1 cellular context compared by ENCODE assay signal in genomic region chr20:10185741-10186558, GRCh38.
TF ChIP-seq lines count a peak whose summit lies in the region.

No MANE protein-coding gene starts in this region.

TF ChIP-seq in HepG2, 621 proteins besides CTCF, POLR2A, EP300 and RAD21 (continued from another document and continues in another):
- TF ChIP-seq ZBTB33 (CRISPR knock-in tag; IDR thresholded peaks at IDR 0.05): no peak
- TF ChIP-seq ZBTB44 (CRISPR knock-in tag; IDR thresholded peaks at IDR 0.05): no peak
- TF ChIP-seq SIX4 (CRISPR knock-in tag; IDR thresholded peaks at IDR 0.05): no peak
- TF ChIP-seq HMG20A (CRISPR knock-in tag; IDR thresholded peaks at IDR 0.05; ENCODE audit: borderline replicate concordance): peak; percentile 47; the same call in 1 of the 2 replicates
- TF ChIP-seq ZNF235 (CRISPR knock-in tag; IDR thresholded peaks at IDR 0.05; ENCODE audit: borderline replicate concordance): no peak
- no peak for TF ChIP-seq ZNF761 (CRISPR knock-in tag; conservative IDR thresholded peaks at IDR 0.05)
- no peak for TF ChIP-seq KDM1A (CRISPR knock-in tag; IDR thresholded peaks at IDR 0.05)
- TF ChIP-seq MYNN (CRISPR knock-in tag; IDR thresholded peaks at IDR 0.05; ENCODE audit: low read depth): no peak
- TF ChIP-seq ZSCAN22 (CRISPR knock-in tag; IDR thresholded peaks at IDR 0.05): no peak
- no peak for TF ChIP-seq MAFF (IDR thresholded peaks at IDR 0.05; ENCODE audit: low read depth, low read length)
- TF ChIP-seq ZNF3 (CRISPR knock-in tag; IDR thresholded peaks at IDR 0.05): no peak
- TF ChIP-seq GABPA (IDR thresholded peaks at IDR 0.05; ENCODE audit: low read depth, low read length): no peak
- no peak for TF ChIP-seq GABPA (CRISPR knock-in tag; IDR thresholded peaks at IDR 0.05; ENCODE audit: low read depth)
- TF ChIP-seq FOXA3 (CRISPR knock-in tag; IDR thresholded peaks at IDR 0.05): peak; percentile 80
- TF ChIP-seq ZNF276 (CRISPR knock-in tag; IDR thresholded peaks at IDR 0.05; ENCODE audit: low read depth): no peak
- TF ChIP-seq JUND (CRISPR knock-in tag; IDR thresholded peaks at IDR 0.05): no peak
- no peak for TF ChIP-seq GABPB1 (CRISPR knock-in tag; IDR thresholded peaks at IDR 0.05)
- no peak for TF ChIP-seq IKZF5 (CRISPR knock-in tag; IDR thresholded peaks at IDR 0.05)
- no peak for TF ChIP-seq PCBP1 (IDR thresholded peaks at IDR 0.05; ENCODE audit: borderline replicate concordance, low read depth, low read length)
- TF ChIP-seq NR2F1 (CRISPR knock-in tag; IDR thresholded peaks at IDR 0.05): no peak
- no peak for TF ChIP-seq ZBTB40 (IDR thresholded peaks at IDR 0.05)
- TF ChIP-seq ZBTB40 (CRISPR knock-in tag; IDR thresholded peaks at IDR 0.05): no peak
- no peak for TF ChIP-seq ZNF781 (CRISPR knock-in tag; IDR thresholded peaks at IDR 0.05; ENCODE audit: borderline replicate concordance, not compliant biosample characterization)
- no peak for TF ChIP-seq PAX8 (CRISPR knock-in tag; IDR thresholded peaks at IDR 0.05; ENCODE audit: borderline replicate concordance)
- no peak for TF ChIP-seq ZBTB46 (CRISPR knock-in tag; IDR thresholded peaks at IDR 0.05; ENCODE audit: borderline replicate concordance)
- no peak for TF ChIP-seq ZNF775 (CRISPR knock-in tag; IDR thresholded peaks at IDR 0.05; ENCODE audit: borderline replicate concordance)
- no peak for TF ChIP-seq CEBPZ (IDR thresholded peaks at IDR 0.05; ENCODE audit: low read length)
- no peak for TF ChIP-seq ZNF33A (CRISPR knock-in tag; IDR thresholded peaks at IDR 0.05; ENCODE audit: borderline replicate concordance)
- no peak for TF ChIP-seq TOE1 (CRISPR knock-in tag; IDR thresholded peaks at IDR 0.05)
- TF ChIP-seq DPF2 (CRISPR knock-in tag; IDR thresholded peaks at IDR 0.05; ENCODE audit: borderline replicate concordance, low read depth): no peak
- no peak for TF ChIP-seq NFATC3 (CRISPR knock-in tag; IDR thresholded peaks at IDR 0.05)
- TF ChIP-seq MATR3 (CRISPR knock-in tag; IDR thresholded peaks at IDR 0.05): no peak
- no peak for TF ChIP-seq PAXIP1 (CRISPR knock-in tag; conservative IDR thresholded peaks at IDR 0.05)
